In genomic region chr4:24405356-24405755, GRCh38 we compare ENCODE assay signal across 8 cellular contexts.
"Had no signal": no experiment of that assay in that cellular context is flagged by ENCODE, and none has a peak within 500 bp of the region (broad histone marks: within the 10 kb centered on the region; RNA-seq: fewer than 3 reads in every experiment).

No MANE protein-coding gene starts in this region.

- ATAC-seq: HCT116, HepG2 had no signal

- H3K9me3 ChIP-seq: HAP-1 had no signal

- DNase-seq: GM23248, GOT3, H7, HFFc6 had no signal

- H3K4me3 ChIP-seq: GM23248, HAP-1 had no signal

- H3K4me1 ChIP-seq: HAP-1 had no signal

- H3K27ac ChIP-seq: GM23248, HL-60 had no signal

- H3K36me3 ChIP-seq: HAP-1 had no signal
